In the genomic region with DNA sequence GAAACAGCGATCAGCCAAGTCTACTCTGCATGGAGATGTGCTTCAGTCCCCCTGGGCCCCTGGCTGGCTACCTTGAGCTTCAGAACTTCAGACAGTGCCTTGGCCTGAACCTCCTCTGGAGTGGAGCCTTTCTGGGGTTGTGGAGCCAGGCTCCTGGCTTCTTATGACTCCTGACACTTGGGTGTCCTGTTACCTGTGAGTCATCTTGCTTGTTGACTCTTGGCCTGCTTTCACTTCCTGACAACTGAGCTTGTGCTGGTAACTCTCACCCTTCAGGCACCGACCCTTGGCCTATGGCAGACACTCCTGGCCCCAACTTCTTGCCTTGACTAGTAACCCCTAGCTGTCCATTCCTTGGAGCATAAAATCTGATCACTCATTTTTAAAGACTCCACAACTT, we compare ENCODE assay signal across 8 cellular contexts. TPM values are rescaled to one million over a fixed set of nuclear protein-coding genes. Genes with fewer than 3 reads are reported as not detected.
DNase-seq lines count a peak whose midpoint lies in the region; ATAC-seq and TF ChIP-seq lines count a peak whose summit lies in the region.

No MANE protein-coding gene starts in this region.

- H4K20me1 ChIP-seq in OCI-LY3 (ENCODE audit: insufficient read depth, low read length) = no peaks in the 10 kb centered on the region

- no peak overlapping the region for H3K4me3 Mint-ChIP-seq in activated T-cell treated with anti-CD3 and anti-CD28 coated beads, Interleukin-2, amount 50 U/mL, for 24 hours

- no peaks in the 10 kb centered on the region for H3K27me3 ChIP-seq in OCI-LY3 (ENCODE audit: low read depth, low read length)
- no peaks in the 10 kb centered on the region for H3K27me3 ChIP-seq in foreskin keratinocyte

- no peak overlapping the region for H3K9ac ChIP-seq in OCI-LY3 (ENCODE audit: low read length)

- no peak overlapping the region for H3K4me3 ChIP-seq in OCI-LY3 (ENCODE audit: low read length)

- H3K27ac Mint-ChIP-seq in activated T-cell treated with anti-CD3 and anti-CD28 coated beads, Interleukin-2, amount 50 U/mL, for 24 hours = peak overlapping the region; percentile 30

- no peaks in the 10 kb centered on the region for H3K79me2 ChIP-seq in OCI-LY3 (ENCODE audit: low read length)

- peaks cover 2% of the 10 kb centered on the region for H3K9me3 Mint-ChIP-seq in activated T-cell treated with anti-CD3 and anti-CD28 coated beads, Interleukin-2, amount 50 U/mL, for 24 hours

- TF ChIP-seq CTCF in OCI-LY3 (IDR thresholded peaks at IDR 0.05; ENCODE audit: low read depth, low read length) (no peak), foreskin keratinocyte (conservative IDR thresholded peaks at IDR 0.05) (no peak)

- DNase-seq in activated T-cell treated with anti-CD3 and anti-CD28 coated beads, Interleukin-2, amount 50 U/mL, for 24 hours = no peak
- DNase-seq in activated T-cell treated with anti-CD3 and anti-CD28 coated beads for 4 hours (no peak), foreskin keratinocyte (peak; percentile 35 to 70), NCI-H774 (lab: John Stamatoyannopoulos, UW) (no peak), NCI-H187 treated with DMSO at 0.1 percent for 48 hours (lab: John Stamatoyannopoulos, UW) (no peak), head of caudate nucleus (no peak)

- ATAC-seq in HG02938 (IDR thresholded peaks at IDR 0.05; ENCODE audit: unreplicated experiment) (peak; percentile 79), foreskin keratinocyte (peak; percentile 97)

- peaks cover 6% of the 10 kb centered on the region for H3K27me3 Mint-ChIP-seq in activated T-cell treated with anti-CD3 and anti-CD28 coated beads, Interleukin-2, amount 50 U/mL, for 24 hours

- H3K36me3 Mint-ChIP-seq in activated T-cell treated with anti-CD3 and anti-CD28 coated beads, Interleukin-2, amount 50 U/mL, for 24 hours (ENCODE audit: low read depth) = no peaks in the 10 kb centered on the region

- intact Hi-C loops in head of caudate nucleus (cut with DNase I) = no loop called here

- H3K36me3 ChIP-seq in OCI-LY3 (replicated peaks; ENCODE audit: low read depth, low read length) = no peaks in the 10 kb centered on the region

- H3K4me1 Mint-ChIP-seq in activated T-cell treated with anti-CD3 and anti-CD28 coated beads, Interleukin-2, amount 50 U/mL, for 24 hours (ENCODE audit: low read depth) = peaks cover 2% of the 10 kb centered on the region

- H3K4me1 ChIP-seq in OCI-LY3 (ENCODE audit: low read length) (peaks cover 7% of the 10 kb centered on the region), foreskin keratinocyte (no peaks in the 10 kb centered on the region)

- H2AFZ ChIP-seq in OCI-LY3 (ENCODE audit: low read depth, low read length) = peak overlapping the region; percentile 47

- no peak overlapping the region for H3K27ac ChIP-seq in OCI-LY3 (ENCODE audit: low read length)
- H3K27ac ChIP-seq in foreskin keratinocyte = no peak overlapping the region

- H3K4me2 ChIP-seq in OCI-LY3 (ENCODE audit: low read length) = no peak overlapping the region

- H3K9me3 ChIP-seq in OCI-LY3 (ENCODE audit: insufficient read depth, low read length) = no peaks in the 10 kb centered on the region

RNA-seq across cellular contexts. Expression of gene VIT, which starts 46.5 kb away (rescaled TPM):
- not detected in 2 replicates for total RNA-seq in foreskin keratinocyte
- not detected in 2 replicates for polyA plus RNA-seq in foreskin keratinocyte

RNA-seq across cellular contexts. Expression of gene FEZ2, which starts 52.1 kb away (rescaled TPM):
- total RNA-seq in foreskin keratinocyte = 36.5 and 43.1 TPM in 2 replicates
- polyA plus RNA-seq in foreskin keratinocyte = 20.2 and 24.6 TPM in 2 replicates

Comparison
In these comparisons a context has a peak if more than half of its experiments do, and no peak if none do; other contexts are left out.
1. DNase-seq: peak in foreskin keratinocyte (2 of 2); none in activated T-cell treated with anti-CD3 and anti-CD28 coated beads, Interleukin-2, amount 50 U/mL, for 24 hours (single experiment), activated T-cell treated with anti-CD3 and anti-CD28 coated beads for 4 hours (single experiment), NCI-H774 (single experiment), NCI-H187 treated with DMSO at 0.1 percent for 48 hours (single experiment) and head of caudate nucleus (0 of 42).